Comparison of ENCODE assay signal across 14 cellular contexts in the genomic region with DNA sequence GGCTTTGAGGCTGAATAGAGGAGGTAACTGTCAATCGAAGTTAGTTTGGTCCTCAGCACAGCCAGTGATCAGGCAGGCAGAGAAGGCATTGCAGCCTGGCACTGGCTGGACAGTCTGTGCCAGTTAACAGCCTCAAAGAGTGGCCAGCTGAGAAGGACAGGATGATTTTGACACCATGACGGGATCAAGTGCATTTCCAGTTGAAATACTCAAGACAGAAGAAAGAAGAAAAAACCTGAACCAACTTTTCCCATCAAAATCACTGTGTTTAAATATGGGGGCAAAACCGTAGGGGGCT.
A peak's percentile ranks its signal among the peaks of the same experiment; 100 is the strongest.
DNase-seq lines count a peak whose midpoint lies in the region; ATAC-seq and TF ChIP-seq lines count a peak whose summit lies in the region.
"Had no signal": no experiment of that assay in that cellular context is flagged by ENCODE, and none has a peak within 500 bp of the region (broad histone marks: within the 10 kb centered on the region; RNA-seq: fewer than 3 reads in every experiment).

No MANE protein-coding gene starts in this region.

- no peak for DNase-seq in activated CD4-positive, alpha-beta memory T cell treated with anti-CD3 and anti-CD28 coated beads, Interleukin-2, amount 10 ng/mL, durations not matched to agents 7 days and 5 days
- DNase-seq in activated CD4-positive, alpha-beta memory T cell treated with anti-CD3 and anti-CD28 coated beads for 36 hours = no peak
- DNase-seq in esophagus muscularis mucosa (ENCODE audit: extremely low spot score) (no peak), psoas muscle (no peak), Calu3 (no peak), chondrocyte (ENCODE audit: low spot score) (no peak)

- H3K9me3 Mint-ChIP-seq in activated CD4-positive, alpha-beta memory T cell treated with anti-CD3 and anti-CD28 coated beads, Interleukin-2, amount 10 ng/mL, durations not matched to agents 7 days and 5 days = peaks cover 11% of the 10 kb centered on the region
- H3K9me3 Mint-ChIP-seq in activated CD4-positive, alpha-beta memory T cell treated with anti-CD3 and anti-CD28 coated beads for 36 hours = peaks cover 5% of the 10 kb centered on the region
- H3K9me3 Mint-ChIP-seq in Calu3 (ENCODE audit: low read depth, unreplicated experiment) (peaks cover 12% of the 10 kb centered on the region), chondrocyte (ENCODE audit: low read depth) (peaks cover 6% of the 10 kb centered on the region)

- H3K4me3 ChIP-seq in OCI-LY3 (ENCODE audit: low read length) (peak overlapping the region; percentile 47), esophagus muscularis mucosa (no peak overlapping the region), psoas muscle (peak overlapping the region; percentile 56)
- H3K4me3 ChIP-seq: SJSA1 had no signal

- no peak overlapping the region for H2AFZ ChIP-seq in OCI-LY3 (ENCODE audit: low read depth, low read length)

- no peak for TF ChIP-seq EP300 in esophagus muscularis mucosa (IDR thresholded peaks at IDR 0.05)

- H3K4me1 Mint-ChIP-seq in activated CD4-positive, alpha-beta memory T cell treated with anti-CD3 and anti-CD28 coated beads, Interleukin-2, amount 10 ng/mL, durations not matched to agents 7 days and 5 days = peaks cover 42% of the 10 kb centered on the region
- H3K4me1 Mint-ChIP-seq in activated CD4-positive, alpha-beta memory T cell treated with anti-CD3 and anti-CD28 coated beads for 36 hours (ENCODE audit: low read depth) = peaks cover 24% of the 10 kb centered on the region
- H3K4me1 Mint-ChIP-seq in Calu3 (ENCODE audit: low read depth, unreplicated experiment) = peaks cover 46% of the 10 kb centered on the region
- peaks cover 17% of the 10 kb centered on the region for H3K4me1 Mint-ChIP-seq in chondrocyte (ENCODE audit: low read depth)

- H4K20me1 ChIP-seq in OCI-LY3 (ENCODE audit: insufficient read depth, low read length) = no peaks in the 10 kb centered on the region

- peak overlapping the region; percentile 59 for H3K4me2 ChIP-seq in OCI-LY3 (ENCODE audit: low read length)

- no peak for TF ChIP-seq POLR2A in esophagus muscularis mucosa (IDR thresholded peaks at IDR 0.05; ENCODE audit: low read depth)

- no peak overlapping the region for H3K9ac ChIP-seq in OCI-LY3 (ENCODE audit: low read length)

- intact Hi-C loops in activated CD4-positive, alpha-beta memory T cell treated with anti-CD3 and anti-CD28 coated beads for 36 hours (cut with micrococcal nuclease) = no loop called here
- intact Hi-C loops in esophagus muscularis mucosa (cut with DNase I) = loop anchor here (5.0 kb wide), 3 partner anchors 96 to 156 kb away; partner anchors contain the start of gene ZCCHC2
- intact Hi-C loops in psoas muscle (cut with DNase I) = loop anchor here (2.0 to 5.0 kb wide), 4 partner anchors 96 to 159 kb away; partner anchors contain the start of gene ZCCHC2 (in 1 of the 2)
- intact Hi-C loops in Calu3 (cut with micrococcal nuclease; ENCODE audit: unreplicated experiment) = no loop called here

- H3K4me1 ChIP-seq in OCI-LY3 (ENCODE audit: low read length) (peaks cover 22% of the 10 kb centered on the region), esophagus muscularis mucosa (peaks cover 11 to 17% (median 14%) of the 10 kb centered on the region in 4 donors), psoas muscle (peaks cover 23% of the 10 kb centered on the region)

- no TSS peak for BruUV-seq in Calu3 (replicated peaks; lab: Mats Ljungman, UMichigan)

- H3K9me3 ChIP-seq in OCI-LY3 (ENCODE audit: insufficient read depth, low read length) = peaks cover 6% of the 10 kb centered on the region; the same call in 1 of the 2 replicates
- H3K9me3 ChIP-seq in esophagus muscularis mucosa = no peaks in the 10 kb centered on the region
- H3K9me3 ChIP-seq in psoas muscle = peaks cover 6% of the 10 kb centered on the region
- H3K9me3 ChIP-seq: neutrophil, SJSA1 had no signal

- POLR2A ChIA-PET in activated CD4-positive, alpha-beta memory T cell treated with anti-CD3 and anti-CD28 coated beads, Interleukin-2, amount 10 ng/mL, durations not matched to agents 7 days and 5 days (lab: Charles Lee) = interaction anchor here (0.6 to 1.2 kb wide), 4 partner anchors 80 to 239 kb away, joined by 3 to 7 read pairs (median 4); partner anchors contain the start of gene ZCCHC2
- POLR2A ChIA-PET in activated CD4-positive, alpha-beta memory T cell treated with anti-CD3 and anti-CD28 coated beads for 36 hours (lab: Charles Lee) = interaction anchor here (1.2 to 1.7 kb wide), 2 partner anchors 9 to 160 kb away, joined by 3 to 5 read pairs; no protein-coding TSS in a partner anchor

- H3K36me3 ChIP-seq in OCI-LY3 (replicated peaks; ENCODE audit: low read depth, low read length) (no peaks in the 10 kb centered on the region), esophagus muscularis mucosa (no peaks in the 10 kb centered on the region), psoas muscle (ENCODE audit: insufficient read depth in 1 of 2, low read depth in 1 of 2) (no peaks in the 10 kb centered on the region)
- H3K36me3 ChIP-seq: neutrophil, SJSA1, WERI-Rb-1 had no signal

- peaks cover 6% of the 10 kb centered on the region for H3K36me3 Mint-ChIP-seq in activated CD4-positive, alpha-beta memory T cell treated with anti-CD3 and anti-CD28 coated beads, Interleukin-2, amount 10 ng/mL, durations not matched to agents 7 days and 5 days (ENCODE audit: low read depth)
- no peaks in the 10 kb centered on the region for H3K36me3 Mint-ChIP-seq in activated CD4-positive, alpha-beta memory T cell treated with anti-CD3 and anti-CD28 coated beads for 36 hours
- peaks cover 12% of the 10 kb centered on the region for H3K36me3 Mint-ChIP-seq in Calu3 (ENCODE audit: insufficient read depth, unreplicated experiment)
- H3K36me3 Mint-ChIP-seq in chondrocyte (ENCODE audit: low read depth) = peaks cover 2% of the 10 kb centered on the region

- H3K27me3 Mint-ChIP-seq in activated CD4-positive, alpha-beta memory T cell treated with anti-CD3 and anti-CD28 coated beads, Interleukin-2, amount 10 ng/mL, durations not matched to agents 7 days and 5 days = no peaks in the 10 kb centered on the region
- peaks cover 1% of the 10 kb centered on the region for H3K27me3 Mint-ChIP-seq in activated CD4-positive, alpha-beta memory T cell treated with anti-CD3 and anti-CD28 coated beads for 36 hours
- H3K27me3 Mint-ChIP-seq in Calu3 (ENCODE audit: unreplicated experiment) = no peaks in the 10 kb centered on the region
- H3K27me3 Mint-ChIP-seq in chondrocyte (ENCODE audit: low read depth) = no peaks in the 10 kb centered on the region

- H3K4me3 Mint-ChIP-seq in activated CD4-positive, alpha-beta memory T cell treated with anti-CD3 and anti-CD28 coated beads, Interleukin-2, amount 10 ng/mL, durations not matched to agents 7 days and 5 days = no peak overlapping the region
- no peak overlapping the region for H3K4me3 Mint-ChIP-seq in activated CD4-positive, alpha-beta memory T cell treated with anti-CD3 and anti-CD28 coated beads for 36 hours
- H3K4me3 Mint-ChIP-seq in Calu3 (ENCODE audit: low read depth, unreplicated experiment) (no peak overlapping the region), chondrocyte (ENCODE audit: unreplicated experiment) (no peak overlapping the region)
- H3K4me3 Mint-ChIP-seq: CD8-positive, alpha-beta memory T cell; memory B cell; T-helper 2 cell treated with Interferon-gamma antibody and Interleukin-4, amounts not matched to agents 5 μg/mL and 100 μg/mL, for 36 hours had no signal

- peak overlapping the region; percentile 16 for H3K27ac Mint-ChIP-seq in activated CD4-positive, alpha-beta memory T cell treated with anti-CD3 and anti-CD28 coated beads, Interleukin-2, amount 10 ng/mL, durations not matched to agents 7 days and 5 days
- H3K27ac Mint-ChIP-seq in activated CD4-positive, alpha-beta memory T cell treated with anti-CD3 and anti-CD28 coated beads for 36 hours = no peak overlapping the region
- H3K27ac Mint-ChIP-seq in Calu3 (ENCODE audit: unreplicated experiment) (no peak overlapping the region), chondrocyte (ENCODE audit: unreplicated experiment) (no peak overlapping the region)
- H3K27ac Mint-ChIP-seq: memory B cell had no signal

- H3K27me3 ChIP-seq in OCI-LY3 (ENCODE audit: low read depth, low read length) = peaks cover 24% of the 10 kb centered on the region
- H3K27me3 ChIP-seq in esophagus muscularis mucosa = no peaks in the 10 kb centered on the region
- no peaks in the 10 kb centered on the region for H3K27me3 ChIP-seq in psoas muscle (ENCODE audit: insufficient read depth in 3 of 3, low read length in 2 of 3)
- H3K27me3 ChIP-seq: neutrophil, SJSA1 had no signal

- no peaks in the 10 kb centered on the region for H3K79me2 ChIP-seq in OCI-LY3 (ENCODE audit: low read length)

- H3K27ac ChIP-seq in OCI-LY3 (ENCODE audit: low read length) = no peak overlapping the region
- peak overlapping the region; percentile 79 to 85 (median 82) for H3K27ac ChIP-seq in esophagus muscularis mucosa (replicated peaks in 1 of 4)
- peak overlapping the region; percentile 98 for H3K27ac ChIP-seq in psoas muscle
- H3K27ac ChIP-seq: neutrophil, SJSA1, WERI-Rb-1 had no signal

- TF ChIP-seq CTCF in OCI-LY3 (IDR thresholded peaks at IDR 0.05; ENCODE audit: low read depth, low read length) (no peak), esophagus muscularis mucosa (IDR thresholded peaks at IDR 0.05) (no peak), psoas muscle (IDR thresholded peaks at IDR 0.05) (no peak), Calu3 (IDR thresholded peaks at IDR 0.05; ENCODE audit: unreplicated experiment) (no peak), chondrocyte (IDR thresholded peaks at IDR 0.05) (no peak)

- 59% methylated on average over 3 of the region's 3 CpGs for WGBS in esophagus muscularis mucosa
- 35 to 38% (median 37%) methylated on average over 3 of the region's 3 CpGs for WGBS in psoas muscle, 3 donors

- peak; percentile 21 to 53 (median 47) for ATAC-seq in psoas muscle
- ATAC-seq in GM21576 (IDR thresholded peaks at IDR 0.05; ENCODE audit: unreplicated experiment) = no peak

- CTCF ChIA-PET in activated CD4-positive, alpha-beta memory T cell treated with anti-CD3 and anti-CD28 coated beads, Interleukin-2, amount 10 ng/mL, durations not matched to agents 7 days and 5 days (lab: Charles Lee) = interaction anchor here (0.7 to 2.0 kb wide), 36 partner anchors 9 to 556 kb away, joined by 3 to 23 read pairs (median 4); partner anchors contain the start of genes PIGN, RELCH and ZCCHC2
- CTCF ChIA-PET in activated CD4-positive, alpha-beta memory T cell treated with anti-CD3 and anti-CD28 coated beads for 36 hours (lab: Charles Lee) = interaction anchor here (0.6 to 2.5 kb wide), 47 partner anchors 9 to 848 kb away, joined by 3 to 38 read pairs (median 4); partner anchors contain the start of gene ZCCHC2
- CTCF ChIA-PET in Calu3 (lab: Charles Lee) = interaction anchor here (0.6 to 1.4 kb wide), 17 partner anchors 10 to 234 kb away, joined by 3 to 18 read pairs (median 4); partner anchors contain the start of gene ZCCHC2

Comparison
In these comparisons a context has a peak if more than half of its experiments do, and no peak if none do; other contexts are left out.
1. H3K4me3 ChIP-seq: peak in OCI-LY3 (single experiment) and psoas muscle (single experiment); none in esophagus muscularis mucosa (0 of 4).
2. intact Hi-C loops: an anchor here in esophagus muscularis mucosa (5.0 kb wide) and psoas muscle (2.0 to 5.0 kb wide); none called in activated CD4-positive, alpha-beta memory T cell treated with anti-CD3 and anti-CD28 coated beads for 36 hours and Calu3.